In the genomic region with DNA sequence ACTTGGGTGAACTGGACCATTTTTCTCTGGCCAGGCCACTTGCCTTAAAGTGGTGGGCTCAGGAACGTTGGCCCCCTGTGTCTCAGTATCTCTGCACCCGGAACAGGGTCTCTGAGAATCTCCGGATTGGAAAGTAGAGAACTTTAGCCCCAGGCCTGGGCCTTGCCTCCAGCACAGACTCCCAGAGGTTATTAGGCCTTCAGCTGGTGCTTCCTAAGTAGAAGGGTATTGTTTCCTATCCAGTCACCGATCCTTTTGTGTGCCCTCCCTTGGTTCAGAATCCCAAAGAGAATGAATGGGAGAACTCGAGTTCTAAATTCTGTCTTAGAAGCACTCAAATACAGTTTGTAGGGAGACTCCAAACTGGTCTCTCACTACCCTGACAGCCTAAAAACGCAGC, we compare ENCODE assay signal across 27 cellular contexts. TPM values are rescaled to one million over a fixed set of nuclear protein-coding genes. Genes with fewer than 3 reads are reported as not detected.
DNase-seq lines count a peak whose midpoint lies in the region; ATAC-seq, FAIRE-seq and TF ChIP-seq lines count a peak whose summit lies in the region.
"Had no signal": no experiment of that assay in that cellular context is flagged by ENCODE, and none has a peak within 500 bp of the region (broad histone marks: within the 10 kb centered on the region; RNA-seq: fewer than 3 reads in every experiment).

No MANE protein-coding gene starts in this region.

- no peak for TF ChIP-seq CTCF in chondrocyte (IDR thresholded peaks at IDR 0.05)
- TF ChIP-seq CTCF in keratinocyte (optimal IDR thresholded peaks at IDR 0.05 in 1 of 3, IDR thresholded peaks at IDR 0.05 in 1 of 3, conservative IDR thresholded peaks at IDR 0.05 in 1 of 3; ENCODE audit: extremely low read depth in 1 of 3, insufficient read depth in 2 of 3, low read length in 3 of 3) = no peak

- H3K79me2 ChIP-seq in ACC112 (ENCODE audit: control insufficient read depth, insufficient read depth, low read length, unreplicated experiment) (no peaks in the 10 kb centered on the region), keratinocyte (ENCODE audit: control insufficient read depth, insufficient read depth, low read length) (no peaks in the 10 kb centered on the region)

- no peak for ATAC-seq in effector memory CD8-positive, alpha-beta T cell (replicated peaks)
- ATAC-seq: activated CD4-positive, alpha-beta T cell treated with anti-CD3 and anti-CD28 coated beads for 36 hours; activated T-cell treated with anti-CD3 and anti-CD28 coated beads, Interleukin-2, amount 50 U/mL, for 72 hours; T-cell had no signal

- dilution Hi-C loops in keratinocyte (cut with MboI; ENCODE audit: extremely low pct_ligation_motif_present, low sequenced_read_pairs) = no loop called here

- H3K9me3 ChIP-seq in HUES6 (ENCODE audit: control insufficient read depth, insufficient read depth, low read depth, low read length) = no peaks in the 10 kb centered on the region
- H3K9me3 ChIP-seq in keratinocyte (ENCODE audit: control insufficient read depth, low read depth, low read length) = no peaks in the 10 kb centered on the region
- H3K9me3 ChIP-seq: BLaER1, HAP-1, ovary, right atrium auricular region, upper lobe of left lung had no signal

- H3K9ac ChIP-seq in HUES6 (ENCODE audit: low read length) (peak overlapping the region; percentile 80), keratinocyte (ENCODE audit: control insufficient read depth, extremely low read depth, insufficient read depth, low read length) (no peak overlapping the region)
- H3K9ac ChIP-seq: BLaER1, KMS-11 had no signal

- no peaks in the 10 kb centered on the region for H4K20me1 ChIP-seq in keratinocyte (ENCODE audit: control insufficient read depth, extremely low read depth, insufficient read depth, low read length)
- H4K20me1 ChIP-seq: BLaER1 had no signal

- H3K9me3 Mint-ChIP-seq in chondrocyte (ENCODE audit: low read depth) = no peaks in the 10 kb centered on the region
- H3K9me3 Mint-ChIP-seq in effector memory CD8-positive, alpha-beta T cell = no peaks in the 10 kb centered on the region
- H3K9me3 Mint-ChIP-seq: activated naive CD4-positive, alpha-beta T cell treated with anti-CD3 and anti-CD28 coated beads, Interleukin-2, amount 50 U/mL, for 24 hours; memory B cell; naive B cell; T-cell had no signal

- H3K4me3 ChIP-seq in ACC112 (ENCODE audit: low read depth, low read length) (no peak overlapping the region), HUES6 (ENCODE audit: low read depth, low read length) (peak overlapping the region; percentile 34; the same call in 1 of the 2 replicates), keratinocyte (ENCODE audit: control insufficient read depth in 2 of 3, extremely low read depth in 1 of 3, insufficient read depth in 2 of 3, low read depth in 1 of 3, low read length in 3 of 3) (no peak overlapping the region)
- H3K4me3 ChIP-seq: BLaER1, HAP-1, ovary, right atrium auricular region, upper lobe of left lung had no signal

- peak overlapping the region; percentile 92 for H3K27ac ChIP-seq in ACC112 (ENCODE audit: low read depth, low read length)
- peak overlapping the region; percentile 65; the same call in 1 of the 2 replicates for H3K27ac ChIP-seq in HUES6 (ENCODE audit: low read depth, low read length)
- peak overlapping the region; percentile 93 for H3K27ac ChIP-seq in keratinocyte (ENCODE audit: control insufficient read depth, insufficient read depth, low read length)
- H3K27ac ChIP-seq: KMS-11, ovary had no signal

- H3K27me3 Mint-ChIP-seq in chondrocyte (ENCODE audit: low read depth) = no peaks in the 10 kb centered on the region
- H3K27me3 Mint-ChIP-seq in effector memory CD8-positive, alpha-beta T cell = no peaks in the 10 kb centered on the region
- H3K27me3 Mint-ChIP-seq: activated CD4-positive, alpha-beta T cell treated with anti-CD3 and anti-CD28 coated beads for 36 hours; activated naive CD4-positive, alpha-beta T cell treated with anti-CD3 and anti-CD28 coated beads, Interleukin-2, amount 50 U/mL, for 24 hours; memory B cell; naive B cell; T-cell had no signal

- H3K36me3 Mint-ChIP-seq in chondrocyte (ENCODE audit: low read depth) = no peaks in the 10 kb centered on the region
- peaks cover 14% of the 10 kb centered on the region for H3K36me3 Mint-ChIP-seq in effector memory CD8-positive, alpha-beta T cell (ENCODE audit: insufficient read depth)
- H3K36me3 Mint-ChIP-seq: activated naive CD4-positive, alpha-beta T cell treated with anti-CD3 and anti-CD28 coated beads, Interleukin-2, amount 50 U/mL, for 24 hours; memory B cell; naive B cell; T-cell had no signal

- H3K36me3 ChIP-seq in ACC112 (ENCODE audit: insufficient read depth, low read length) (no peaks in the 10 kb centered on the region), HUES6 (ENCODE audit: control insufficient read depth, insufficient read depth, low read length) (no peaks in the 10 kb centered on the region), keratinocyte (ENCODE audit: control insufficient read depth in 2 of 2, extremely low read depth in 1 of 2, insufficient read depth in 2 of 2, low read length in 2 of 2) (no peaks in the 10 kb centered on the region)
- H3K36me3 ChIP-seq: BLaER1, HAP-1, ovary, right atrium auricular region, upper lobe of left lung had no signal

- H2AFZ ChIP-seq in ACC112 (ENCODE audit: low read length, unreplicated experiment) (no peak overlapping the region), keratinocyte (ENCODE audit: control insufficient read depth, low read length) (peak overlapping the region; percentile 17)

- no peaks in the 10 kb centered on the region for H3K9me1 ChIP-seq in keratinocyte (ENCODE audit: control insufficient read depth, extremely low read depth, insufficient read depth, low read length)

- no peak for FAIRE-seq in keratinocyte (lab: Jason Lieb, UNC)
- FAIRE-seq: frontal cortex had no signal

- H3K27me3 ChIP-seq in ACC112 (ENCODE audit: insufficient read depth, low read length) (no peaks in the 10 kb centered on the region), HUES6 (ENCODE audit: control insufficient read depth, insufficient read depth, low read length) (no peaks in the 10 kb centered on the region), keratinocyte (ENCODE audit: control insufficient read depth, extremely low read depth, insufficient read depth, low read length) (no peaks in the 10 kb centered on the region)
- H3K27me3 ChIP-seq: BLaER1, ovary, right atrium auricular region, upper lobe of left lung had no signal

- DNase-seq in chondrocyte (ENCODE audit: low spot score) (no peak), keratinocyte (ENCODE audit: low read depth, low spot score) (no peak), retina (no peak), NOMO-1 treated with dmso at 0.1 percent for 144 hours (lab: John Stamatoyannopoulos, UW; ENCODE audit: unreplicated experiment) (no peak), NCI-H446 treated with DMSO at 0.1 percent for 48 hours (lab: John Stamatoyannopoulos, UW) (no peak)
- no peak for DNase-seq in effector memory CD8-positive, alpha-beta T cell
- DNase-seq: activated CD4-positive, alpha-beta T cell treated with anti-CD3 and anti-CD28 coated beads for 36 hours; activated T-cell treated with anti-CD3 and anti-CD28 coated beads, Interleukin-2, amount 50 U/mL, for 72 hours; aorta; central memory CD4-positive, alpha-beta T cell; COR-L47; erythroblast; naive B cell; NCI-H1694; ovary; SHP77; T-cell; upper lobe of left lung had no signal

- no peak overlapping the region for H3K4me3 Mint-ChIP-seq in chondrocyte (ENCODE audit: unreplicated experiment)
- no peak overlapping the region for H3K4me3 Mint-ChIP-seq in effector memory CD8-positive, alpha-beta T cell
- H3K4me3 Mint-ChIP-seq: activated CD4-positive, alpha-beta T cell treated with anti-CD3 and anti-CD28 coated beads for 36 hours; activated naive CD4-positive, alpha-beta T cell treated with anti-CD3 and anti-CD28 coated beads, Interleukin-2, amount 50 U/mL, for 24 hours; activated T-cell treated with anti-CD3 and anti-CD28 coated beads, Interleukin-2, amount 50 U/mL, for 72 hours; memory B cell; naive B cell; T-cell had no signal

- peaks cover 47% of the 10 kb centered on the region for H3K4me1 Mint-ChIP-seq in chondrocyte (ENCODE audit: low read depth)
- H3K4me1 Mint-ChIP-seq in effector memory CD8-positive, alpha-beta T cell (ENCODE audit: low read depth in 2 of 2) = peaks cover 15 to 28% of the 10 kb centered on the region in 2 donors

- no peak overlapping the region for H3K4me2 ChIP-seq in keratinocyte (ENCODE audit: control insufficient read depth, extremely low read depth, insufficient read depth, low read depth, low read length)
- H3K4me2 ChIP-seq: BLaER1, KMS-11 had no signal

- peak overlapping the region; percentile 22 for H3K27ac Mint-ChIP-seq in chondrocyte (ENCODE audit: unreplicated experiment)
- H3K27ac Mint-ChIP-seq in effector memory CD8-positive, alpha-beta T cell = peak overlapping the region in 1 of 2 donors; percentile 99
- H3K27ac Mint-ChIP-seq: activated CD4-positive, alpha-beta T cell treated with anti-CD3 and anti-CD28 coated beads for 36 hours; activated naive CD4-positive, alpha-beta T cell treated with anti-CD3 and anti-CD28 coated beads, Interleukin-2, amount 50 U/mL, for 24 hours; activated T-cell treated with anti-CD3 and anti-CD28 coated beads, Interleukin-2, amount 50 U/mL, for 72 hours; memory B cell; naive B cell had no signal

- H3K4me1 ChIP-seq in ACC112 (ENCODE audit: control insufficient read depth, insufficient read depth, low read length, unreplicated experiment) = peaks cover 40% of the 10 kb centered on the region
- H3K4me1 ChIP-seq in HUES6 (ENCODE audit: control insufficient read depth, insufficient read depth, low read length) = peaks cover 53% of the 10 kb centered on the region
- H3K4me1 ChIP-seq in keratinocyte (ENCODE audit: control insufficient read depth, extremely low read depth, insufficient read depth, low read length) = peaks cover 43% of the 10 kb centered on the region

RNA-seq across cellular contexts. Expression of gene SLC4A7, which starts 48.2 kb away (rescaled TPM):
- total RNA-seq in chondrocyte = 67.4 to 69.0 TPM (median 68.8 TPM) in 3 replicates
- 13.6 to 28.5 TPM (median 18.8 TPM) in 3 replicates for polyA plus RNA-seq in keratinocyte
- 169 TPM for polyA plus RNA-seq in keratinocyte (2011; ENCODE audit: low read depth)
- polyA plus RNA-seq in keratinocyte (2011; cell fraction: cytosol; rRNA removed) = 3.2 and 7.2 TPM in 2 replicates
- 31.2 and 46.6 TPM in 2 replicates for polyA plus RNA-seq in keratinocyte (2011; cell fraction: nucleus; rRNA removed)
- 18.2 and 22.8 TPM in 2 replicates for polyA plus RNA-seq in keratinocyte (2012; ENCODE audit: low replicate concordance)
- 10.4 to 73.2 TPM (median 35.3 TPM) in 3 replicates for polyA minus RNA-seq in keratinocyte
- 29.9 TPM for polyA minus RNA-seq in keratinocyte (2011; cell fraction: cytosol; rRNA and poly(A)+ RNA removed)
- 87.9 and 147 TPM in 2 replicates for polyA minus RNA-seq in keratinocyte (2011; cell fraction: nucleus; rRNA and poly(A)+ RNA removed)
